In genomic region chr10:11448545-11449244, GRCh38 we compare ENCODE assay signal across 11 cellular contexts.
DNase-seq lines count a peak whose midpoint lies in the region; ATAC-seq and TF ChIP-seq lines count a peak whose summit lies in the region.
"Had no signal": no experiment of that assay in that cellular context is flagged by ENCODE, and none has a peak within 500 bp of the region (broad histone marks: within the 10 kb centered on the region; RNA-seq: fewer than 3 reads in every experiment).

No MANE protein-coding gene starts in this region.

- 74% methylated on average over 12 of the region's 12 CpGs for WGBS in esophagus muscularis mucosa

- H3K27me3 ChIP-seq in KMS-11 (ENCODE audit: insufficient read depth, low read depth) (no peaks in the 10 kb centered on the region), esophagus muscularis mucosa (peaks cover 0 to 38% (median 0%) of the 10 kb centered on the region in 4 donors)
- H3K27me3 ChIP-seq: BE2C, thyroid gland had no signal

- DNase-seq in D341Med (ENCODE audit: low spot score) (peak; percentile 20), inferior parietal cortex (ENCODE audit: extremely low spot score) (no peak), esophagus muscularis mucosa (ENCODE audit: extremely low spot score) (no peak), SIG-M5 (lab: John Stamatoyannopoulos, UW) (no peak), NCI-H128 (lab: John Stamatoyannopoulos, UW; ENCODE audit: unreplicated experiment) (no peak)
- DNase-seq: BE2C, T-cell, thyroid gland had no signal

- peak overlapping the region; percentile 66 for H2AFZ ChIP-seq in KMS-11 (ENCODE audit: low read depth)

- H3K4me3 ChIP-seq in KMS-11 (IDR thresholded peaks at IDR 0.05; ENCODE audit: insufficient read depth, low read depth, low read length) (peak overlapping the region; percentile 36), esophagus muscularis mucosa (no peak overlapping the region)
- H3K4me3 ChIP-seq: thyroid gland had no signal

- H3K9me3 ChIP-seq in esophagus muscularis mucosa = no peaks in the 10 kb centered on the region
- H3K9me3 ChIP-seq: BE2C, thyroid gland had no signal

- TF ChIP-seq CTCF in KMS-11 (conservative IDR thresholded peaks at IDR 0.05; ENCODE audit: low read depth, low read length) (no peak), esophagus muscularis mucosa (IDR thresholded peaks at IDR 0.05) (no peak)

- H3K9ac ChIP-seq in KMS-11 = peak overlapping the region; percentile 12; the same call in 1 of the 2 replicates

- H3K4me2 ChIP-seq in KMS-11 = peak overlapping the region; percentile 83

- H3K36me3 ChIP-seq in KMS-11 (ENCODE audit: insufficient read depth) (no peaks in the 10 kb centered on the region), esophagus muscularis mucosa (no peaks in the 10 kb centered on the region)
- H3K36me3 ChIP-seq: BE2C, thyroid gland had no signal

- intact Hi-C loops in esophagus muscularis mucosa (cut with DNase I) = no loop called here

- TF ChIP-seq EP300 in esophagus muscularis mucosa (IDR thresholded peaks at IDR 0.05) = no peak

- no peaks in the 10 kb centered on the region for H4K20me1 ChIP-seq in KMS-11 (ENCODE audit: insufficient read depth)

- H3K4me1 ChIP-seq in KMS-11 (ENCODE audit: low read depth, poor library complexity, severe bottlenecking) (peaks cover 30% of the 10 kb centered on the region), esophagus muscularis mucosa (no peaks in the 10 kb centered on the region)
- H3K4me1 ChIP-seq: BE2C, thyroid gland had no signal

- peak overlapping the region; percentile 29; the same call in 1 of the 2 replicates for H3K27ac ChIP-seq in KMS-11
- H3K27ac ChIP-seq in esophagus muscularis mucosa (replicated peaks in 1 of 4) = no peak overlapping the region
- H3K27ac ChIP-seq: thyroid gland had no signal

- H3K79me2 ChIP-seq in KMS-11 (ENCODE audit: insufficient read depth, low read depth) = no peaks in the 10 kb centered on the region

- peak; percentile 77 for ATAC-seq in GM19035 (IDR thresholded peaks at IDR 0.05; ENCODE audit: unreplicated experiment)
- peak; percentile 81 for ATAC-seq in HG02798 (IDR thresholded peaks at IDR 0.05; ENCODE audit: poor library complexity, unreplicated experiment)
- ATAC-seq: T-cell had no signal

- TF ChIP-seq POLR2A in esophagus muscularis mucosa (IDR thresholded peaks at IDR 0.05; ENCODE audit: low read depth) = no peak
